ENCODE assay signal across 8 cellular contexts in genomic region chr14:91946313-91947195, GRCh38. TPM values are rescaled to one million over a fixed set of nuclear protein-coding genes. Genes with fewer than 3 reads are reported as not detected.
DNase-seq lines count a peak whose midpoint lies in the region; ATAC-seq and TF ChIP-seq lines count a peak whose summit lies in the region.

No MANE protein-coding gene starts in this region.

- H3K36me3 ChIP-seq in right atrium auricular region (no peaks in the 10 kb centered on the region), gastrocnemius medialis (no peaks in the 10 kb centered on the region)

- H3K9me3 ChIP-seq in right atrium auricular region (no peaks in the 10 kb centered on the region), gastrocnemius medialis (no peaks in the 10 kb centered on the region)

- peak overlapping the region; percentile 76 for H3K4me3 Mint-ChIP-seq in activated T-helper 1 cell treated with anti-CD3 and anti-CD28 coated beads, Interleukin-12 subunit alpha, Interleukin-12 subunit beta, Interleukin-2, Interleukin-4 antibody, amounts not matched to agents 30 ng/mL and 10 ng/mL and 1 ng/mL, durations not matched to agents 14 hours and 24 hours and 36 hours

- H3K27ac ChIP-seq in right atrium auricular region, result peak overlapping the region; percentile 73 to 76
- peak overlapping the region; percentile 40 to 59 (median 52) for H3K27ac ChIP-seq in gastrocnemius medialis

- peak overlapping the region; percentile 47 to 56 for H3K4me3 ChIP-seq in right atrium auricular region
- peak overlapping the region; percentile 47 to 70 (median 56) for H3K4me3 ChIP-seq in gastrocnemius medialis

- H3K27me3 Mint-ChIP-seq in activated T-helper 1 cell treated with anti-CD3 and anti-CD28 coated beads, Interleukin-12 subunit alpha, Interleukin-12 subunit beta, Interleukin-2, Interleukin-4 antibody, amounts not matched to agents 30 ng/mL and 10 ng/mL and 1 ng/mL, durations not matched to agents 14 hours and 24 hours and 36 hours (ENCODE audit: insufficient read depth), result peaks cover 36% of the 10 kb centered on the region

- peak; percentile 44 for DNase-seq in HCEC 1CT
- DNase-seq in activated T-helper 1 cell treated with anti-CD3 and anti-CD28 coated beads, Interleukin-12 subunit alpha, Interleukin-12 subunit beta, Interleukin-2, Interleukin-4 antibody, amounts not matched to agents 30 ng/mL and 10 ng/mL and 1 ng/mL, durations not matched to agents 14 hours and 24 hours and 36 hours (ENCODE audit: low spot score), result no peak
- DNase-seq in right atrium auricular region (ENCODE audit: low spot score), result peak; percentile 51
- no peak for DNase-seq in gastrocnemius medialis
- no peak for DNase-seq in RPMI8226
- no peak for DNase-seq in dermis blood vessel endothelial cell
- no peak for DNase-seq in NCI-H226
- DNase-seq in H4 (ENCODE audit: low spot score), result no peak

- no peak for TF ChIP-seq POLR2A in gastrocnemius medialis (IDR thresholded peaks at IDR 0.05)

- H3K27ac Mint-ChIP-seq in activated T-helper 1 cell treated with anti-CD3 and anti-CD28 coated beads, Interleukin-12 subunit alpha, Interleukin-12 subunit beta, Interleukin-2, Interleukin-4 antibody, amounts not matched to agents 30 ng/mL and 10 ng/mL and 1 ng/mL, durations not matched to agents 14 hours and 24 hours and 36 hours, result no peak overlapping the region

- H3K4me1 Mint-ChIP-seq in activated T-helper 1 cell treated with anti-CD3 and anti-CD28 coated beads, Interleukin-12 subunit alpha, Interleukin-12 subunit beta, Interleukin-2, Interleukin-4 antibody, amounts not matched to agents 30 ng/mL and 10 ng/mL and 1 ng/mL, durations not matched to agents 14 hours and 24 hours and 36 hours (ENCODE audit: low read depth), result peaks cover 18% of the 10 kb centered on the region

- peaks cover 0 to 4% of the 10 kb centered on the region in 2 donors for H3K4me1 ChIP-seq in right atrium auricular region
- peaks cover 4 to 10% of the 10 kb centered on the region in 2 donors for H3K4me1 ChIP-seq in gastrocnemius medialis

- in situ Hi-C loops in gastrocnemius medialis (cut with MboI; ENCODE audit: low sequenced_read_pairs in 4 of 4), result no loop called here

- no peaks in the 10 kb centered on the region for H3K27me3 ChIP-seq in right atrium auricular region
- peaks cover 17 to 35% (median 33%) of the 10 kb centered on the region in 3 donors for H3K27me3 ChIP-seq in gastrocnemius medialis

- H3K36me3 Mint-ChIP-seq in activated T-helper 1 cell treated with anti-CD3 and anti-CD28 coated beads, Interleukin-12 subunit alpha, Interleukin-12 subunit beta, Interleukin-2, Interleukin-4 antibody, amounts not matched to agents 30 ng/mL and 10 ng/mL and 1 ng/mL, durations not matched to agents 14 hours and 24 hours and 36 hours (ENCODE audit: low read depth), result no peaks in the 10 kb centered on the region

- TF ChIP-seq CTCF in right atrium auricular region (IDR thresholded peaks at IDR 0.05) (no peak), gastrocnemius medialis (IDR thresholded peaks at IDR 0.05 in 4 of 5, conservative IDR thresholded peaks at IDR 0.05 in 1 of 5) (no peak)

- H3K9me3 Mint-ChIP-seq in activated T-helper 1 cell treated with anti-CD3 and anti-CD28 coated beads, Interleukin-12 subunit alpha, Interleukin-12 subunit beta, Interleukin-2, Interleukin-4 antibody, amounts not matched to agents 30 ng/mL and 10 ng/mL and 1 ng/mL, durations not matched to agents 14 hours and 24 hours and 36 hours, result no peaks in the 10 kb centered on the region

- intact Hi-C loops in activated T-helper 1 cell treated with anti-CD3 and anti-CD28 coated beads, Interleukin-12 subunit alpha, Interleukin-12 subunit beta, Interleukin-2, Interleukin-4 antibody, amounts not matched to agents 30 ng/mL and 10 ng/mL and 1 ng/mL, durations not matched to agents 14 hours and 24 hours and 36 hours (cut with micrococcal nuclease), result loop anchor here (10.0 kb wide), 1 partner anchor 48 kb away; no protein-coding TSS in a partner anchor
- intact Hi-C loops in gastrocnemius medialis (cut with DNase I; ENCODE audit: low total_unique reads), result no loop called here

- no peak for ATAC-seq in gastrocnemius medialis

RNA-seq across cellular contexts. Expression of gene FBLN5, which starts 0.9 kb away (rescaled TPM):
- 0.69 and 1.2 TPM in 2 replicates for total RNA-seq in activated T-helper 1 cell treated with anti-CD3 and anti-CD28 coated beads, Interleukin-12 subunit alpha, Interleukin-12 subunit beta, Interleukin-2, Interleukin-4 antibody, amounts not matched to agents 30 ng/mL and 10 ng/mL and 1 ng/mL, durations not matched to agents 14 hours and 24 hours and 36 hours
- 100 to 1,000 TPM; 125 to 132 TPM for total RNA-seq in right atrium auricular region
- 10 to 100 TPM; 19.6 to 36.8 (median 27.3) TPM for total RNA-seq in gastrocnemius medialis
- 0.51 and 0.98 TPM in 2 replicates for total RNA-seq in dermis blood vessel endothelial cell
- total RNA-seq in H4 (2014; rRNA removed; shearing (Covaris generic)), result 10.1 and 14.2 TPM in 2 replicates

Comparison
In these comparisons a context has a peak if more than half of its experiments do, and no peak if none do; other contexts are left out.
1. DNase-seq: peak in HCEC 1CT (single experiment) and right atrium auricular region (single experiment); none in activated T-helper 1 cell treated with anti-CD3 and anti-CD28 coated beads, Interleukin-12 subunit alpha, Interleukin-12 subunit beta, Interleukin-2, Interleukin-4 antibody, amounts not matched to agents 30 ng/mL and 10 ng/mL and 1 ng/mL, durations not matched to agents 14 hours and 24 hours and 36 hours (single experiment), gastrocnemius medialis (0 of 2), RPMI8226 (single experiment), dermis blood vessel endothelial cell (single experiment), NCI-H226 (single experiment) and H4 (single experiment).